15 cellular contexts compared by ENCODE assay signal in genomic region chr10:79002336-79002735, GRCh38.
A peak's percentile ranks its signal among the peaks of the same experiment; 100 is the strongest.
DNase-seq lines count a peak whose midpoint lies in the region; ATAC-seq and TF ChIP-seq lines count a peak whose summit lies in the region.
"Had no signal": no experiment of that assay in that cellular context is flagged by ENCODE, and none has a peak within 500 bp of the region (broad histone marks: within the 10 kb centered on the region; RNA-seq: fewer than 3 reads in every experiment).

No MANE protein-coding gene starts in this region.

- H3K36me3 ChIP-seq in gastrocnemius medialis = no peaks in the 10 kb centered on the region
- H3K36me3 ChIP-seq in hepatocyte (replicated peaks; ENCODE audit: insufficient read depth, low read depth) = no peaks in the 10 kb centered on the region
- no peaks in the 10 kb centered on the region for H3K36me3 ChIP-seq in gastroesophageal sphincter

- 76% methylated on average over 3 of the region's 3 CpGs for WGBS in hepatocyte (ENCODE audit: low lambda C conversion rate, missing lambda C conversion rate)
- 97 to 100% methylated on average over 1 to 3 of the region's 3 CpGs for WGBS in gastroesophageal sphincter (ENCODE audit: low coverage in 1 of 2), 2 donors

- TF ChIP-seq CTCF in gastrocnemius medialis (IDR thresholded peaks at IDR 0.05 in 4 of 5, conservative IDR thresholded peaks at IDR 0.05 in 1 of 5) = no peak
- TF ChIP-seq CTCF in hepatocyte (IDR thresholded peaks at IDR 0.05; ENCODE audit: poor library complexity) = no peak
- TF ChIP-seq CTCF in gastroesophageal sphincter (IDR thresholded peaks at IDR 0.05) = no peak

- H2AFZ ChIP-seq in hepatocyte = no peak overlapping the region

- no peak for TF ChIP-seq EP300 in gastroesophageal sphincter (IDR thresholded peaks at IDR 0.05)

- peaks cover 22% of the 10 kb centered on the region for H3K4me1 Mint-ChIP-seq in dendritic cell treated with granulocyte-macrophage colony-stimulating factor and Interleukin-4, amounts not matched to agents 40 ng/mL and 50 ng/mL, for 4 days (ENCODE audit: low read depth)
- H3K4me1 Mint-ChIP-seq: B cell had no signal

- intact Hi-C loops in dendritic cell treated with granulocyte-macrophage colony-stimulating factor and Interleukin-4, amounts not matched to agents 40 ng/mL and 50 ng/mL, for 4 days (cut with micrococcal nuclease) = no loop called here
- intact Hi-C loops in gastrocnemius medialis (cut with DNase I; ENCODE audit: low total_unique reads) = no loop called here

- H3K27ac ChIP-seq in gastrocnemius medialis (peak overlapping the region in 1 of 4 donors; percentile 36), hepatocyte (no peak overlapping the region), gastroesophageal sphincter (no peak overlapping the region)

- H3K4me3 Mint-ChIP-seq in dendritic cell treated with granulocyte-macrophage colony-stimulating factor and Interleukin-4, amounts not matched to agents 40 ng/mL and 50 ng/mL, for 4 days = no peak overlapping the region
- H3K4me3 Mint-ChIP-seq: B cell; CD4-positive, alpha-beta T cell; H9 had no signal

- H3K4me3 ChIP-seq in gastrocnemius medialis (no peak overlapping the region), hepatocyte (no peak overlapping the region), gastroesophageal sphincter (no peak overlapping the region)

- DNase-seq in M059J (ENCODE audit: low read depth) (peak; percentile 26), SK-MEL-5 (ENCODE audit: low read depth, low spot score) (peak; percentile 12), gastrocnemius medialis (peak; percentile 19 to 50), pons (ENCODE audit: low spot score) (no peak), hepatocyte (ENCODE audit: low spot score) (no peak)
- DNase-seq: C1 segment of cervical spinal cord; Calu3; CD4-positive, alpha-beta T cell; DMS 273 treated with DMSO at 0.1 percent for 48 hours; GOT3; H9 had no signal

- TF ChIP-seq POLR2A in gastrocnemius medialis (IDR thresholded peaks at IDR 0.05) (no peak), gastroesophageal sphincter (IDR thresholded peaks at IDR 0.05) (no peak)

- no peak overlapping the region for H3K4me2 ChIP-seq in hepatocyte

- H3K27ac Mint-ChIP-seq in dendritic cell treated with granulocyte-macrophage colony-stimulating factor and Interleukin-4, amounts not matched to agents 40 ng/mL and 50 ng/mL, for 4 days = peak overlapping the region; percentile 8
- H3K27ac Mint-ChIP-seq: B cell; CD4-positive, alpha-beta T cell; H9 had no signal

- H3K9me3 ChIP-seq in gastrocnemius medialis = no peaks in the 10 kb centered on the region
- no peaks in the 10 kb centered on the region for H3K9me3 ChIP-seq in hepatocyte (ENCODE audit: low read depth)
- no peaks in the 10 kb centered on the region for H3K9me3 ChIP-seq in gastroesophageal sphincter

- no peaks in the 10 kb centered on the region for H3K79me2 ChIP-seq in hepatocyte

- no peaks in the 10 kb centered on the region for H3K9me2 ChIP-seq in hepatocyte (replicated peaks; ENCODE audit: insufficient read depth)

- H3K27me3 Mint-ChIP-seq in dendritic cell treated with granulocyte-macrophage colony-stimulating factor and Interleukin-4, amounts not matched to agents 40 ng/mL and 50 ng/mL, for 4 days = peaks cover 29% of the 10 kb centered on the region
- H3K27me3 Mint-ChIP-seq: CD4-positive, alpha-beta T cell had no signal

- ATAC-seq in gastrocnemius medialis = peak in 1 of 2 donors; percentile 41
- no peak for ATAC-seq in GM19452 (IDR thresholded peaks at IDR 0.05; ENCODE audit: unreplicated experiment)
- ATAC-seq in gastroesophageal sphincter = no peak

- in situ Hi-C loops in SK-MEL-5 (cut with HindIII; ENCODE audit: low pct_unique_long_range_greater_than_20kb, low sequenced_read_pairs) = no loop called here
- in situ Hi-C loops in gastrocnemius medialis (cut with MboI; ENCODE audit: low sequenced_read_pairs in 4 of 4) = no loop called here

- H4K20me1 ChIP-seq in hepatocyte (ENCODE audit: insufficient read depth, poor library complexity, severe bottlenecking) = no peaks in the 10 kb centered on the region

- H3K4me1 ChIP-seq in gastrocnemius medialis (peaks cover 37 to 44% of the 10 kb centered on the region in 2 donors), hepatocyte (ENCODE audit: insufficient read depth) (peaks cover 4% of the 10 kb centered on the region), gastroesophageal sphincter (peaks cover 0 to 4% (median 0%) of the 10 kb centered on the region in 3 donors)

- H3K9me3 Mint-ChIP-seq in dendritic cell treated with granulocyte-macrophage colony-stimulating factor and Interleukin-4, amounts not matched to agents 40 ng/mL and 50 ng/mL, for 4 days = no peaks in the 10 kb centered on the region
- H3K9me3 Mint-ChIP-seq: CD4-positive, alpha-beta T cell; H9 had no signal

- H3K27me3 ChIP-seq in gastrocnemius medialis = no peaks in the 10 kb centered on the region
- no peaks in the 10 kb centered on the region for H3K27me3 ChIP-seq in hepatocyte
- no peaks in the 10 kb centered on the region for H3K27me3 ChIP-seq in gastroesophageal sphincter

- no peaks in the 10 kb centered on the region for H3K36me3 Mint-ChIP-seq in dendritic cell treated with granulocyte-macrophage colony-stimulating factor and Interleukin-4, amounts not matched to agents 40 ng/mL and 50 ng/mL, for 4 days (ENCODE audit: low read depth)

Comparison
In these comparisons a context has a peak if more than half of its experiments do, and no peak if none do; other contexts are left out.
1. DNase-seq: peak in M059J (single experiment), SK-MEL-5 (single experiment) and gastrocnemius medialis (2 of 2); none in pons (single experiment) and hepatocyte (single experiment).